In genomic region chr14:89236846-89237245, GRCh38 we compare ENCODE assay signal across 15 cellular contexts.
A peak's percentile ranks its signal among the peaks of the same experiment; 100 is the strongest.
DNase-seq lines count a peak whose midpoint lies in the region; TF ChIP-seq lines count a peak whose summit lies in the region.
"Had no signal": no experiment of that assay in that cellular context is flagged by ENCODE, and none has a peak within 500 bp of the region (broad histone marks: within the 10 kb centered on the region; RNA-seq: fewer than 3 reads in every experiment).

No MANE protein-coding gene starts in this region.

- DNase-seq in A673 (ENCODE audit: low spot score): peak; percentile 11
- DNase-seq in NCI-H524 (lab: John Stamatoyannopoulos, UW): peak; percentile 80 to 95
- peak; percentile 21 to 39 for DNase-seq in dermis microvascular lymphatic vessel endothelial cell (ENCODE audit: low read depth in 2 of 2)
- DNase-seq in NK-92 (lab: John Stamatoyannopoulos, UW; ENCODE audit: unreplicated experiment): no peak
- no peak for DNase-seq in ovary
- DNase-seq in HPDE6-E6E7 (ENCODE audit: extremely low spot score): no peak
- no peak for DNase-seq in mammary epithelial cell
- DNase-seq: Caco-2, DMS79, Kasumi-1, NCI-H2029, NCI-H774, SHP77 had no signal

- H3K36me3 ChIP-seq in A673 (ENCODE audit: insufficient read depth, low read length, poor library complexity, severe bottlenecking) (no peaks in the 10 kb centered on the region), HEK293 (ENCODE audit: control insufficient read depth in 2 of 2, insufficient read depth in 1 of 2, low read length in 2 of 2) (no peaks in the 10 kb centered on the region), ovary (no peaks in the 10 kb centered on the region), mammary epithelial cell (ENCODE audit: insufficient read depth, low read length) (no peaks in the 10 kb centered on the region)

- POLR2A ChIA-PET in A673 (lab: Charles Lee; ENCODE audit: low non-redundant PET) (no interaction called here), HEK293 (lab: Yijun Ruan, JAX) (no interaction called here)

- H3K4me3 ChIP-seq in A673 (ENCODE audit: low read depth, low read length, poor library complexity, severe bottlenecking) (no peak overlapping the region), HEK293 (ENCODE audit: low read depth, low read length) (no peak overlapping the region), ovary (no peak overlapping the region), mammary epithelial cell (replicated peaks in 1 of 3; ENCODE audit: insufficient read depth in 1 of 3, low read depth in 2 of 3, low read length in 3 of 3) (no peak overlapping the region)
- H3K4me3 ChIP-seq: GM23338 had no signal

- peaks cover under 1% of the 10 kb centered on the region for H3K4me1 ChIP-seq in A673 (ENCODE audit: insufficient read depth, low read length, poor library complexity, severe bottlenecking)
- peaks cover 8% of the 10 kb centered on the region; the same call in 1 of the 2 replicates for H3K4me1 ChIP-seq in HEK293 (ENCODE audit: control insufficient read depth, insufficient read depth, low read length)
- peaks cover 11% of the 10 kb centered on the region for H3K4me1 ChIP-seq in ovary (ENCODE audit: insufficient read depth)
- no peaks in the 10 kb centered on the region for H3K4me1 ChIP-seq in mammary epithelial cell (ENCODE audit: insufficient read depth, low read length)
- H3K4me1 ChIP-seq: Caco-2 had no signal

- H3K9ac ChIP-seq in mammary epithelial cell (ENCODE audit: insufficient read depth, low read length): no peak overlapping the region

- H3K27me3 ChIP-seq in A673 (replicated peaks; ENCODE audit: insufficient read depth, low read depth, low read length, poor library complexity) (no peaks in the 10 kb centered on the region), ovary (no peaks in the 10 kb centered on the region), mammary epithelial cell (ENCODE audit: insufficient read depth, low read length) (no peaks in the 10 kb centered on the region)

- H2AFZ ChIP-seq in mammary epithelial cell (ENCODE audit: low read depth, low read length): no peak overlapping the region
- H2AFZ ChIP-seq: GM23338 had no signal

- TF ChIP-seq CTCF in A673 (conservative IDR thresholded peaks at IDR 0.05; ENCODE audit: low read depth, low read length) (no peak), HEK293 (tag by site-specific recombination; IDR thresholded peaks at IDR 0.05) (no peak), ovary (IDR thresholded peaks at IDR 0.05) (no peak), mammary epithelial cell (conservative IDR thresholded peaks at IDR 0.05 in 1 of 2, IDR thresholded peaks at IDR 0.05 in 1 of 2; ENCODE audit: extremely low read depth in 1 of 2, insufficient read depth in 1 of 2, low read depth in 1 of 2, low read length in 2 of 2) (no peak)

- TF ChIP-seq POLR2A in ovary (IDR thresholded peaks at IDR 0.05): no peak

- dilution Hi-C loops in mammary epithelial cell (cut with HindIII; ENCODE audit: low sequenced_read_pairs): no loop called here

- H3K9me3 ChIP-seq in A673 (ENCODE audit: low read depth, low read length, poor library complexity, severe bottlenecking) (no peaks in the 10 kb centered on the region), HEK293 (ENCODE audit: control insufficient read depth, insufficient read depth, low read depth, low read length) (no peaks in the 10 kb centered on the region), ovary (no peaks in the 10 kb centered on the region), mammary epithelial cell (replicated peaks; ENCODE audit: insufficient read depth, low read length) (no peaks in the 10 kb centered on the region)
- H3K9me3 ChIP-seq: Caco-2 had no signal

- H3K79me2 ChIP-seq in mammary epithelial cell (ENCODE audit: insufficient read depth, low read length): no peaks in the 10 kb centered on the region

- H3K27ac ChIP-seq in A673 (ENCODE audit: low read depth, low read length, poor library complexity, severe bottlenecking) (no peak overlapping the region), HEK293 (ENCODE audit: extremely low read depth, low read depth, low read length) (no peak overlapping the region), ovary (no peak overlapping the region), mammary epithelial cell (ENCODE audit: insufficient read depth, low read depth, low read length) (no peak overlapping the region)

- TF ChIP-seq EP300 in ovary (IDR thresholded peaks at IDR 0.05): no peak

- CTCF ChIA-PET in A673 (lab: Charles Lee): no interaction called here
- CTCF ChIA-PET in HEK293 (lab: Yijun Ruan, JAX): interaction anchor here (0.7 kb wide), 1 partner anchor 319 kb away, joined by 3 read pairs; no protein-coding TSS in a partner anchor
- CTCF ChIA-PET in mammary epithelial cell (lab: Charles Lee; ENCODE audit: low non-redundant PET): no interaction called here

- intact Hi-C loops in A673 (cut with micrococcal nuclease; ENCODE audit: unreplicated experiment) (no loop called here), ovary (cut with DNase I) (no loop called here), mammary epithelial cell (cut with micrococcal nuclease) (no loop called here)

- no peaks in the 10 kb centered on the region for H4K20me1 ChIP-seq in mammary epithelial cell (ENCODE audit: insufficient read depth, low read length)

- no TSS peak for BruUV-seq in A673 (replicated peaks; lab: Mats Ljungman, UMichigan)
- BruUV-seq in mammary epithelial cell (replicated peaks; lab: Mats Ljungman, UMichigan): no TSS peak

- in situ Hi-C loops in mammary epithelial cell (cut with MboI; ENCODE audit: low sequenced_read_pairs in 2 of 2): no loop called here

- H3K4me2 ChIP-seq in mammary epithelial cell (ENCODE audit: insufficient read depth, low read depth, low read length): no peak overlapping the region
- H3K4me2 ChIP-seq: GM23338 had no signal

TF ChIP-seq in HEK293, 187 proteins besides CTCF, POLR2A, EP300 and RAD21:
- TF ChIP-seq, protein P1, sequence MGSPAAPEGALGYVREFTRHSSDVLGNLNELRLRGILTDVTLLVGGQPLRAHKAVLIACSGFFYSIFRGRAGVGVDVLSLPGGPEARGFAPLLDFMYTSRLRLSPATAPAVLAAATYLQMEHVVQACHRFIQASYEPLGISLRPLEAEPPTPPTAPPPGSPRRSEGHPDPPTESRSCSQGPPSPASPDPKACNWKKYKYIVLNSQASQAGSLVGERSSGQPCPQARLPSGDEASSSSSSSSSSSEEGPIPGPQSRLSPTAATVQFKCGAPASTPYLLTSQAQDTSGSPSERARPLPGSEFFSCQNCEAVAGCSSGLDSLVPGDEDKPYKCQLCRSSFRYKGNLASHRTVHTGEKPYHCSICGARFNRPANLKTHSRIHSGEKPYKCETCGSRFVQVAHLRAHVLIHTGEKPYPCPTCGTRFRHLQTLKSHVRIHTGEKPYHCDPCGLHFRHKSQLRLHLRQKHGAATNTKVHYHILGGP (tag by site-specific recombination; IDR thresholded peaks at IDR 0.05): 0 out of 2 replicates have a peak, but pooled peaks have one; percentile 23
- TF ChIP-seq ZSCAN23 (tag by site-specific recombination; IDR thresholded peaks at IDR 0.05) (no peak), FEZF1 (tag by site-specific recombination; IDR thresholded peaks at IDR 0.05) (peak; percentile 43; the same call in 1 of the 2 replicates)
TF ChIP-seq in HEK293: peak in this region for 2.

Comparison
In these comparisons a context has a peak if more than half of its experiments do, and no peak if none do; other contexts are left out.
1. DNase-seq: peak in A673 (single experiment), NCI-H524 (2 of 2) and dermis microvascular lymphatic vessel endothelial cell (2 of 2); none in NK-92 (single experiment), ovary (0 of 5), HPDE6-E6E7 (single experiment) and mammary epithelial cell (single experiment).